Comparison of ENCODE assay signal across 17 cellular contexts in the genomic region with DNA sequence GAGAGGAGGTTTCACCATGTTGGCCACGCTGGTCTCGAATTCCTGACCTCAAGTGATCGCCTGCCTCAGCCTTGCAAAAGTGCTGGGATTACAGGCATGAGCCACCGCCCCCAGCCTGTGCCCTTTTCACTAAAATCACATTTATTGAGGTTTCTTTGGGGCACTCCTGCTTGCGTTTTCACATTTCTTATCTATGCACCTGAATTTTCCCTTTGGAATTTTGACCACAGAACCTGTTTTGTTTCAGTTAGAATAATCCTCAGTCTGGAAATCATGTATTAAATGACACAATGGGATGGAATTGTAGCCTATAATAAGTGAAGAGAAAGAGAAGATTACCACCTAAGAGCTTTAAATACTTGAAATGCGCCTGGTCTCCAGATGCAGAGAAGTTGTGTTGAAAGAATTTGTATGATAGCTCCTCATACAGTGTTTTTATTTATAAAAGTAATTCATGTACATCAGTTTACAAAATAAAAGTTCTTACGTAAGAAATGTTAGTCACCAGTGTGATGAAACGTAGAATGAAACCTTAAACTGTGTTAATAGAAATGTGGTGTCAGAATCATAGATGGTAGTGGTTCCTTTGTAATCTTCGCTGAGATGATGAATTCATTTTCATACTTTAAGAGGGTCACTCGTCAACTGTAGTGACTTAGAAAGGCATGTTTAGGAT.
DNase-seq lines count a peak whose midpoint lies in the region; ATAC-seq and TF ChIP-seq lines count a peak whose summit lies in the region.
"Had no signal": no experiment of that assay in that cellular context is flagged by ENCODE, and none has a peak within 500 bp of the region (broad histone marks: within the 10 kb centered on the region; RNA-seq: fewer than 3 reads in every experiment).

No MANE protein-coding gene starts in this region.

- 83 to 85% (median 83%) methylated on average over 10 of the region's 10 CpGs for WGBS in ovary, 3 donors

- H3K36me3 Mint-ChIP-seq in brain = peaks cover 61% of the 10 kb centered on the region
- H3K36me3 Mint-ChIP-seq: stimulated activated effector memory CD8-positive, alpha-beta T cell treated with anti-CD3 and anti-CD28 coated beads, Interleukin-12 subunit alpha, Interleukin-12 subunit beta, amount 100 ng/mL, for 72 hours had no signal

- no peak overlapping the region for H3K4me3 ChIP-seq in ovary
- H3K4me3 ChIP-seq: lung had no signal

- peak; percentile 15 for DNase-seq in CD1c-positive myeloid dendritic cell (ENCODE audit: extremely low spot score)
- peak; percentile 36 for DNase-seq in M059J (ENCODE audit: low read depth)
- DNase-seq in myocyte (ENCODE audit: low read depth) = peak; percentile 19
- no peak for DNase-seq in NCI-H446 (lab: John Stamatoyannopoulos, UW)
- DNase-seq in hippocampal formation (lab: John Stamatoyannopoulos, UW) = no peak
- no peak for DNase-seq in ovary
- DNase-seq: activated CD8-positive, alpha-beta memory T cell treated with anti-CD3 and anti-CD28 coated beads, Interleukin-2, amount 10 ng/mL, durations not matched to agents 7 days and 5 days; C1 segment of cervical spinal cord; effector CD8-positive, alpha-beta T cell; stimulated activated CD4-positive, alpha-beta T cell treated with anti-CD3 and anti-CD28 coated beads, Interleukin-1b, Interleukin-23, amount 100 ng/mL, for 48 hours; T-helper 9 cell had no signal

- peaks cover 33% of the 10 kb centered on the region for H3K4me1 Mint-ChIP-seq in brain

- no peaks in the 10 kb centered on the region for H3K9me3 ChIP-seq in ovary

- H3K4me1 ChIP-seq in ovary (ENCODE audit: insufficient read depth) = peaks cover 7% of the 10 kb centered on the region

- no peak for TF ChIP-seq EP300 in ovary (IDR thresholded peaks at IDR 0.05)

- H3K36me3 ChIP-seq in ovary = no peaks in the 10 kb centered on the region

- H3K4me3 Mint-ChIP-seq in brain = peak overlapping the region in 1 of 5 experiments; percentile 37
- H3K4me3 Mint-ChIP-seq: activated CD8-positive, alpha-beta memory T cell treated with anti-CD3 and anti-CD28 coated beads, Interleukin-2, amount 10 ng/mL, durations not matched to agents 7 days and 5 days; activated naive CD8-positive, alpha-beta T cell; stimulated activated effector memory CD8-positive, alpha-beta T cell treated with anti-CD3 and anti-CD28 coated beads, Interleukin-12 subunit alpha, Interleukin-12 subunit beta, amount 100 ng/mL, for 72 hours had no signal

- peaks cover 3% of the 10 kb centered on the region for H3K27me3 Mint-ChIP-seq in brain
- H3K27me3 Mint-ChIP-seq: activated CD8-positive, alpha-beta memory T cell treated with anti-CD3 and anti-CD28 coated beads, Interleukin-2, amount 10 ng/mL, durations not matched to agents 7 days and 5 days; activated naive CD8-positive, alpha-beta T cell had no signal

- no peak for ATAC-seq in HG03045 (IDR thresholded peaks at IDR 0.05; ENCODE audit: unreplicated experiment)
- ATAC-seq: activated CD8-positive, alpha-beta memory T cell treated with anti-CD3 and anti-CD28 coated beads, Interleukin-2, amount 10 ng/mL, durations not matched to agents 7 days and 5 days; Panc1; stimulated activated effector memory CD8-positive, alpha-beta T cell treated with anti-CD3 and anti-CD28 coated beads, Interleukin-12 subunit alpha, Interleukin-12 subunit beta, amount 100 ng/mL, for 72 hours had no signal

- peaks cover 14 to 43% (median 21%) of the 10 kb centered on the region in 5 experiments for H3K9me3 Mint-ChIP-seq in brain

- H3K27ac Mint-ChIP-seq in brain = peak overlapping the region in 3 of 5 experiments; percentile 61 to 65 (median 61)
- H3K27ac Mint-ChIP-seq: activated CD8-positive, alpha-beta memory T cell treated with anti-CD3 and anti-CD28 coated beads, Interleukin-2, amount 10 ng/mL, durations not matched to agents 7 days and 5 days; activated naive CD8-positive, alpha-beta T cell; stimulated activated effector memory CD8-positive, alpha-beta T cell treated with anti-CD3 and anti-CD28 coated beads, Interleukin-12 subunit alpha, Interleukin-12 subunit beta, amount 100 ng/mL, for 72 hours had no signal

- intact Hi-C loops in ovary (cut with DNase I) = no loop called here

- TF ChIP-seq POLR2A in ovary (IDR thresholded peaks at IDR 0.05) = no peak

- peak overlapping the region in 1 of 2 donors; percentile 24 for H3K27ac ChIP-seq in ovary

- TF ChIP-seq CTCF in brain (conservative IDR thresholded peaks at IDR 0.05) (no peak), ovary (IDR thresholded peaks at IDR 0.05) (no peak)

- no peaks in the 10 kb centered on the region for H3K27me3 ChIP-seq in ovary

Comparison
In these comparisons a context has a peak if more than half of its experiments do, and no peak if none do; other contexts are left out.
1. DNase-seq: peak in CD1c-positive myeloid dendritic cell (single experiment), M059J (single experiment) and myocyte (single experiment); none in NCI-H446 (0 of 2), hippocampal formation (0 of 2) and ovary (0 of 5).